Comparison of ENCODE assay signal across 8 cellular contexts in the genomic region with DNA sequence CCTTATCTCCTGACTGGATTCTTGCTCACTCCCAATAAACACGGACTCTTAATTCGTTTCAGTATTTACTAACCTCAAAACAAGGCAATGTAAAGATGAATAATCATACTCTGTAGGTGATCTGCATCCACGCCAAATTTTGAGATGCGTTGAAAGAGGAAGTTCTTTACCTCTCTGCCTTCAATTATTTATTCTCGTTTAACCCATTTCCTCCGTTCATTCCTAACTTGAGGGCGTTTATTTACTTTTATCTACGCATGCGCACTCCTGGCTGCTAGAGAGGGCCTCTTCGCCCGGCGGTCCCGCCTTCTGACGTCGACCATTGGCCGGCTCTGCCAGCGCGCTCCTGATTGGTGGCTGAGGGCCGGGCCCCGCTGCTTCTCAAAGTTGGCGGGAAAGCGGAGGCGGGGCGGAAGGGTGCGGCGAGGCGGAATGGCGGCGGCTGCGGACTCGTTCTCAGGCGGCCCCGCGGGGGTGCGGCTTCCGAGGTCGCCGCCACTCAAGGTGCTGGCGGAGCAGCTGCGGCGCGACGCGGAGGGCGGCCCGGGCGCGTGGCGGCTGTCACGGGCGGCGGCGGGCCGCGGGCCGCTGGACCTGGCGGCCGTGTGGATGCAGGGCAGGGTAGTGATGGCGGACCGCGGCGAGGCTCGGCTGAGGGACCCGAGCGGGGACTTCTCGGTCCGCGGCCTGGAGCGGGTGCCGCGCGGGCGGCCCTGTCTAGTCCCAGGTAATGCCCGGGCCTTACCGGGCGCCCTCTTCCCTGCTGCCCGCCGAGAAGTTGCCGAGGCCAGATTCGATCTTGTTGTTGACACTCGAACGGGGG. TPM values are rescaled to one million over a fixed set of nuclear protein-coding genes. Genes with fewer than 3 reads are reported as not detected.
A peak's percentile ranks its signal among the peaks of the same experiment; 100 is the strongest.
DNase-seq lines count a peak whose midpoint lies in the region; ATAC-seq, FAIRE-seq and TF ChIP-seq lines count a peak whose summit lies in the region.

Gene RMI2, plus strand, starts transcription at position 420 of the 823 bp plus-strand sequence. Its CDS starts 13 bp downstream, at position 433.

- no peaks in the 10 kb centered on the region for H3K36me3 ChIP-seq in upper lobe of left lung

- peaks cover 19 to 37% (median 21%) of the 10 kb centered on the region in 4 donors for H3K4me1 ChIP-seq in upper lobe of left lung

- intact Hi-C loops in cardiac septum (cut with DNase I) = loop anchor here (5.0 kb wide), 1 partner anchor 88 kb away; the partner anchor contains the start of gene SOCS1

- TF ChIP-seq EP300 in upper lobe of left lung (IDR thresholded peaks at IDR 0.05) = no peak

- TF ChIP-seq CTCF in upper lobe of left lung (IDR thresholded peaks at IDR 0.05) = peak in 4 of 6 experiments; percentile 20 to 54 (median 42)

- H3K9me3 ChIP-seq in upper lobe of left lung = no peaks in the 10 kb centered on the region

- TF ChIP-seq POLR2A in GM12892 (IDR thresholded peaks at IDR 0.05; ENCODE audit: low read depth, low read length) = peak; percentile 60; the same call in 1 of the 2 replicates
- TF ChIP-seq POLR2A in upper lobe of left lung (IDR thresholded peaks at IDR 0.05) = peak in 3 of 4 donors; percentile 21 to 52 (median 43)

- ATAC-seq in HG02840 (IDR thresholded peaks at IDR 0.05; ENCODE audit: low FRiP score, unreplicated experiment) (peak; percentile 97), upper lobe of left lung (ENCODE audit: low FRiP score in 2 of 2) (peak; percentile 93 to 98)

- DNase-seq in GM12892 (ENCODE audit: insufficient read length) = peak; percentile 98
- peak; percentile 95 for DNase-seq in NCI-H1436 (lab: John Stamatoyannopoulos, UW)
- DNase-seq in SW480 (ENCODE audit: low spot score) = peak; percentile 94
- DNase-seq in activated naive CD8-positive, alpha-beta T cell treated with anti-CD3 and anti-CD28 coated beads, Interleukin-2, amount 50 U/mL, for 16 hours (ENCODE audit: low read depth, low spot score) = peak; percentile 95
- peak; percentile 98 for DNase-seq in cardiac septum (ENCODE audit: low spot score)
- DNase-seq in pons (ENCODE audit: low spot score) = peak; percentile 94
- DNase-seq in upper lobe of left lung = peak; percentile 96 to 99

- FAIRE-seq in GM12892 (lab: Jason Lieb, UNC) = peak; percentile 93

- H3K27me3 ChIP-seq in upper lobe of left lung = no peaks in the 10 kb centered on the region

- 0 to 1% methylated on average over 32 to 47 of the region's 82 CpGs for WGBS in upper lobe of left lung, 2 donors

- peak within 1 kb of the TSS; percentile 47 to 92 (median 66) for H3K4me3 ChIP-seq in upper lobe of left lung

- peak within 1 kb of the TSS in 1 of 4 donors; percentile 59 for H3K27ac ChIP-seq in upper lobe of left lung

RNA-seq across cellular contexts. Expression of gene RMI2, which starts in this region (rescaled TPM):
- polyA plus RNA-seq in GM12892 (2012; ENCODE audit: missing spikeins) = 25.7 TPM
- total RNA-seq in cardiac septum (0.43 TPM), upper lobe of left lung (1 to 10 TPM; 2.6 to 6.3 (median 2.7) TPM)

Comparison
In these comparisons a context has a peak if more than half of its experiments do, and no peak if none do; other contexts are left out.
1. Peak in DNase-seq in cardiac septum; RNA of the gene not detected or under 1 TPM.